ENCODE assay signal across 6 cellular contexts in the genomic region with DNA sequence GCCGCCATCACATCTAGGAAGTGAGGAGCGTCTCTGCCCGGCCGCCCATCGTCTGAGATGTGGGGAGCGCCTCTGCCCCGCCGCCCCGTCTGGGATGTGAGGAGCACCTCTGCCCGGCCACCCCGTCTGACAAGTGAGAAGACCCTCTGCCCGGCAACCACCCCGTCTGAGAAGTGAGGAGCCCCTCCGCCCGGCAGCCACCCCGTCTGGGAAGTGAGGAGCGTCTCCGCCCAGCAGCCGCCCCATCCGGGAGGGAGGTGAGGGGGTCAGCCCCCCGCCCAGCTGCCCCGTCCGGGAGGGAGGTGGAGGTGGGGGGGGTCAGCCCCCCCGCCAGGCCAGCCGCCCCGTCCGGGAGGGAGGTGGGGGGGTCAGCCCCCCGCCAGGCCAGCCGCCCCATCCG. TPM values are rescaled to one million over a fixed set of nuclear protein-coding genes. Genes with fewer than 3 reads are reported as not detected.
DNase-seq lines count a peak whose midpoint lies in the region; ATAC-seq, FAIRE-seq and TF ChIP-seq lines count a peak whose summit lies in the region.
"Not testable (repeated sequence)": the region's sequence is repeated elsewhere in the genome, so short reads cannot be mapped to it uniquely, and the experiment has no call there.

No MANE protein-coding gene starts in this region.

- H3K23ac ChIP-seq in trophoblast cell (ENCODE audit: low read length), result not testable (repeated sequence)

- not testable (repeated sequence) for H3K4me3 ChIP-seq in K562; HepG2 (replicated peaks in 1 of 3; ENCODE audit: insufficient read depth in 1 of 3, low read depth in 2 of 3, low read length in 3 of 3); trophoblast cell (ENCODE audit: low read depth, low read length)

- H2AK5ac ChIP-seq in trophoblast cell (ENCODE audit: low read length), result not testable (repeated sequence)

- H4K8ac ChIP-seq in trophoblast cell (ENCODE audit: low read depth, low read length), result not testable (repeated sequence)

- TF ChIP-seq CTCF in K562 (IDR thresholded peaks at IDR 0.05 in 2 of 3, conservative IDR thresholded peaks at IDR 0.05 in 1 of 3; ENCODE audit: insufficient read depth in 2 of 3, low read depth in 1 of 3, low read length in 3 of 3); HepG2 (CRISPR knock-in tag; IDR thresholded peaks at IDR 0.05): not testable (repeated sequence)

- not testable (repeated sequence) for H3K79me1 ChIP-seq in trophoblast cell (ENCODE audit: low read length)

- WGBS in K562 (ENCODE audit: insufficient coverage, low coverage, missing lambda C conversion rate), result 46% methylated on average over 2 of the region's 30 CpGs
- WGBS in HepG2 (ENCODE audit: low lambda C conversion rate), result 91% methylated on average over 14 of the region's 30 CpGs
- no CpG with 5 or more reads among the region's 30 CpGs for WGBS in trophoblast cell (ENCODE audit: extremely low coverage, insufficient coverage, insufficient read length)

- H3K4me1 Mint-ChIP-seq in activated T-cell treated with anti-CD3 and anti-CD28 coated beads, Interleukin-2, amount 50 U/mL, for 24 hours (ENCODE audit: low read depth), result peaks cover 77% of the 10 kb centered on the region
- H3K4me1 Mint-ChIP-seq in central memory CD8-positive, alpha-beta T cell, result peaks cover 58% of the 10 kb centered on the region

- H3K4ac ChIP-seq in trophoblast cell (ENCODE audit: low read depth, low read length), result peak overlapping the region; percentile 59

- not testable (repeated sequence) for H4K91ac ChIP-seq in trophoblast cell (ENCODE audit: low read depth, low read length)

- not testable (repeated sequence) for H2BK120ac ChIP-seq in trophoblast cell (ENCODE audit: insufficient read depth, low read length, poor library complexity)

- H4K20me1 ChIP-seq in K562 (replicated peaks; ENCODE audit: control insufficient read depth, insufficient read depth, low read length) (peaks cover 51% of the 10 kb centered on the region), HepG2 (ENCODE audit: insufficient read depth, low read length) (peaks cover 80% of the 10 kb centered on the region)

- H3K4me1 ChIP-seq in K562 (replicated peaks in 1 of 2; ENCODE audit: control insufficient read depth in 2 of 2, insufficient read depth in 2 of 2, low read length in 2 of 2), result peaks cover 11 to 31% of the 10 kb centered on the region in 2 experiments; a peak in 4 of 5 replicates
- peaks cover 75% of the 10 kb centered on the region for H3K4me1 ChIP-seq in HepG2 (ENCODE audit: insufficient read depth, low read length)
- H3K4me1 ChIP-seq in trophoblast cell (ENCODE audit: control insufficient read depth in 1 of 2, insufficient read depth in 2 of 2, low read length in 2 of 2), result not testable (repeated sequence)

- peaks cover 52% of the 10 kb centered on the region for H3K36me3 Mint-ChIP-seq in activated T-cell treated with anti-CD3 and anti-CD28 coated beads, Interleukin-2, amount 50 U/mL, for 24 hours (ENCODE audit: low read depth)
- H3K36me3 Mint-ChIP-seq in central memory CD8-positive, alpha-beta T cell (ENCODE audit: insufficient read depth), result peaks cover 21% of the 10 kb centered on the region

- H2BK12ac ChIP-seq in trophoblast cell (ENCODE audit: low read length), result not testable (repeated sequence)

- H3K79me2 ChIP-seq in K562 (ENCODE audit: control insufficient read depth, insufficient read depth, low read length), result peaks cover 90% of the 10 kb centered on the region
- peaks cover 83% of the 10 kb centered on the region for H3K79me2 ChIP-seq in HepG2 (ENCODE audit: insufficient read depth, low read length)
- H3K79me2 ChIP-seq in trophoblast cell (ENCODE audit: control insufficient read depth, insufficient read depth, low read length, poor library complexity), result peaks cover 27% of the 10 kb centered on the region

- intact Hi-C loops in K562 (cut with micrococcal nuclease); Right ventricle myocardium superior (cut with DNase I); HepG2 (cut with micrococcal nuclease; ENCODE audit: unreplicated experiment): not testable (repeated sequence)

- ATAC-seq in K562; central memory CD8-positive, alpha-beta T cell (replicated peaks; ENCODE audit: extremely low read depth, poor library complexity, severe bottlenecking); Right ventricle myocardium superior (ENCODE audit: poor library complexity); HepG2: not testable (repeated sequence)

- not testable (repeated sequence) for FAIRE-seq in K562 (lab: Jason Lieb, UNC); HepG2 (lab: Jason Lieb, UNC)

- not testable (repeated sequence) for H3K27ac ChIP-seq in K562 (ENCODE audit: extremely low read depth, low read depth, low read length); HepG2 (ENCODE audit: extremely low read length, insufficient read depth, low read length); trophoblast cell (ENCODE audit: low read depth, low read length)

- peak overlapping the region; percentile 22 for H3K27ac Mint-ChIP-seq in activated T-cell treated with anti-CD3 and anti-CD28 coated beads, Interleukin-2, amount 50 U/mL, for 24 hours
- peak overlapping the region; percentile 19 for H3K27ac Mint-ChIP-seq in central memory CD8-positive, alpha-beta T cell (ENCODE audit: low read depth)

- not testable (repeated sequence) for H3K14ac ChIP-seq in trophoblast cell (ENCODE audit: low read length)

- not testable (repeated sequence) for BruUV-seq in K562 (replicated peaks; lab: Mats Ljungman, UMichigan); HepG2 (replicated peaks; lab: Mats Ljungman, UMichigan)

- H3K9me1 ChIP-seq in K562 (ENCODE audit: control insufficient read depth, insufficient read depth, low read length), result peaks cover 10% of the 10 kb centered on the region

- H3K36me3 ChIP-seq in K562 (ENCODE audit: control insufficient read depth, insufficient read depth, low read length), result peaks cover 21% of the 10 kb centered on the region; the same call in 2 of the 3 replicates
- not testable (repeated sequence) for H3K36me3 ChIP-seq in HepG2 (replicated peaks in 1 of 2; ENCODE audit: control insufficient read depth in 1 of 2, insufficient read depth in 2 of 2, low read length in 2 of 2); trophoblast cell (ENCODE audit: control insufficient read depth in 1 of 2, insufficient read depth in 2 of 2, low read length in 2 of 2)

- in situ Hi-C loops in K562 (cut with MboI); HepG2 (cut with HindIII; ENCODE audit: extremely low pct_ligation_motif_present, low pct_unique_long_range_greater_than_20kb): not testable (repeated sequence)

- CTCF ChIA-PET in K562 (lab: Yijun Ruan, JAX; ENCODE audit: low intra/inter-chr PET ratio); HepG2 (lab: Yijun Ruan, JAX; ENCODE audit: low intra/inter-chr PET ratio, low total read pairs): not testable (repeated sequence)

- not testable (repeated sequence) for H2BK5ac ChIP-seq in trophoblast cell (ENCODE audit: low read depth, low read length, poor library complexity)

- TF ChIP-seq EP300 in K562 (IDR thresholded peaks at IDR 0.05; ENCODE audit: low read length); HepG2 (IDR thresholded peaks at IDR 0.05; ENCODE audit: low read depth in 2 of 2, low read length in 2 of 2); HepG2 (CRISPR knock-in tag; IDR thresholded peaks at IDR 0.05; ENCODE audit: borderline replicate concordance): not testable (repeated sequence)

- not testable (repeated sequence) for H3K9ac ChIP-seq in K562 (ENCODE audit: insufficient read depth in 1 of 2, low read depth in 2 of 2, low read length in 2 of 2); HepG2 (ENCODE audit: insufficient read depth, low read depth, low read length); trophoblast cell (ENCODE audit: low read length)

- not testable (repeated sequence) for H4K12ac ChIP-seq in trophoblast cell (ENCODE audit: low read depth, low read length)

- not testable (repeated sequence) for H3K27me3 ChIP-seq in K562 (ENCODE audit: control insufficient read depth in 2 of 2, insufficient read depth in 2 of 2, low read length in 2 of 2); HepG2 (ENCODE audit: control insufficient read depth in 1 of 2, insufficient read depth in 2 of 2, low read length in 2 of 2); trophoblast cell (ENCODE audit: insufficient read depth, low read length)

- TF ChIP-seq POLR2A in K562 (conservative IDR thresholded peaks at IDR 0.05); HepG2 (IDR thresholded peaks at IDR 0.05; ENCODE audit: insufficient read depth in 1 of 2, low read depth in 2 of 2, low read length in 2 of 2): not testable (repeated sequence)

- not testable (repeated sequence) for DNase-seq in activated T-cell treated with anti-CD3 and anti-CD28 coated beads, Interleukin-2, amount 50 U/mL, for 24 hours; K562 (ENCODE audit: extremely low read depth in 1 of 4, low spot score in 3 of 4); central memory CD8-positive, alpha-beta T cell (ENCODE audit: low spot score in 2 of 2); HepG2 (ENCODE audit: low spot score); trophoblast cell
- peak; percentile 17 for DNase-seq in Right ventricle myocardium superior

- not testable (repeated sequence) for H3K9me3 ChIP-seq in K562 (replicated peaks; ENCODE audit: control insufficient read depth, insufficient read depth, low read depth, low read length); HepG2 (ENCODE audit: low read length); trophoblast cell (ENCODE audit: insufficient read depth, low read depth, low read length)

- not testable (repeated sequence) for H3K9me3 Mint-ChIP-seq in activated T-cell treated with anti-CD3 and anti-CD28 coated beads, Interleukin-2, amount 50 U/mL, for 24 hours; central memory CD8-positive, alpha-beta T cell

- H3K4me3 Mint-ChIP-seq in activated T-cell treated with anti-CD3 and anti-CD28 coated beads, Interleukin-2, amount 50 U/mL, for 24 hours; central memory CD8-positive, alpha-beta T cell: not testable (repeated sequence)

- not testable (repeated sequence) for H3K27me3 Mint-ChIP-seq in activated T-cell treated with anti-CD3 and anti-CD28 coated beads, Interleukin-2, amount 50 U/mL, for 24 hours; central memory CD8-positive, alpha-beta T cell

- not testable (repeated sequence) for TF ChIP-seq RAD21 in K562 (CRISPR knock-in tag; conservative IDR thresholded peaks at IDR 0.05 in 1 of 2, IDR thresholded peaks at IDR 0.05 in 1 of 2); HepG2 (CRISPR knock-in tag; IDR thresholded peaks at IDR 0.05)

- not testable (repeated sequence) for H3K4me2 ChIP-seq in K562 (ENCODE audit: insufficient read depth, low read length); HepG2 (ENCODE audit: low read depth, low read length); trophoblast cell (ENCODE audit: low read length)

- H3K18ac ChIP-seq in trophoblast cell (ENCODE audit: low read length), result not testable (repeated sequence)

- H2AFZ ChIP-seq in K562 (ENCODE audit: low read depth, low read length); HepG2 (ENCODE audit: low read length); trophoblast cell (ENCODE audit: insufficient read depth, low read length, poor library complexity): not testable (repeated sequence)

- POLR2A ChIA-PET in K562 (lab: Yijun Ruan, JAX), result not testable (repeated sequence)
- POLR2A ChIA-PET in HepG2 (lab: Yijun Ruan, JAX), result interaction anchor here (1.1 kb wide), 1 partner anchor 53 kb away, joined by 3 read pairs; no protein-coding TSS in a partner anchor

RNA-seq across cellular contexts. Expression of a gene that starts 27.7 kb away (rescaled TPM):
- total RNA-seq in K562 (2011; cell fraction: chromatin; rRNA removed; ENCODE audit: low replicate concordance), result 521 and 557 TPM in 2 replicates
- 219 and 271 TPM in 2 replicates for total RNA-seq in K562 (2011; cell fraction: nucleolus; rRNA removed)
- total RNA-seq in K562 (2011; cell fraction: nucleoplasm; rRNA removed), result 280 and 307 TPM in 2 replicates
- total RNA-seq in K562 (2014; rRNA removed) (49.2 and 58.7 TPM in 2 replicates), K562 (2014; rRNA removed; fragmentation: Illumina TruSeq; extraction: Trizol) (25.4 and 31.7 TPM in 2 replicates), K562 (2015; rRNA removed; fragmentation: Illumina TruSeq; extraction: Trizol) (26.9 and 27.6 TPM in 2 replicates), K562 (2021) (114 and 126 TPM in 2 replicates), Right ventricle myocardium superior (64.9 TPM), HepG2 (2016; rRNA removed; fragmentation: Illumina TruSeq; extraction: Trizol) (21.4 and 24.4 TPM in 2 replicates)
- polyA plus RNA-seq in K562 (2011; rRNA removed) (24.1 and 24.5 TPM in 2 replicates), K562 (2014; fragmentation: Illumina TruSeq; extraction: Trizol) (41.9 and 66.8 TPM in 2 replicates), K562 (2014; fragmentation: Nextera tagmentation; extraction: Ambion mirVana) (1 to 10 TPM; 4.7 to 5.4 TPM), K562 (2014; rRNA removed) (75.6 and 83.7 TPM in 2 replicates), HepG2 (2011; rRNA removed) (38.4 and 42.3 TPM in 2 replicates)
- polyA plus RNA-seq in K562 (2011; cell fraction: cytosol; rRNA removed), result 24.1 and 43.3 TPM in 2 replicates
- polyA plus RNA-seq in K562 (2011; cell fraction: nucleus; rRNA removed), result 82.4 and 115 TPM in 2 replicates
- 58.0 and 101 TPM in 2 replicates for polyA plus RNA-seq in K562 (2012)
- polyA minus RNA-seq in K562 (2011; rRNA and poly(A)+ RNA removed), result 22.7 and 27.7 TPM in 2 replicates
- 41.4 and 57.3 TPM in 2 replicates for polyA minus RNA-seq in K562 (2011; cell fraction: cytosol; rRNA and poly(A)+ RNA removed)
- polyA minus RNA-seq in K562 (2011; cell fraction: nucleus; rRNA and poly(A)+ RNA removed), result 37.2 and 51.5 TPM in 2 replicates
- 54.2 and 55.2 TPM in 2 replicates for total RNA-seq in HepG2 (2016; cell fraction: cytosol; rRNA removed; fragmentation: Illumina TruSeq; extraction: Trizol; ENCODE audit: low read depth)
- total RNA-seq in HepG2 (2016; cell fraction: insoluble cytoplasmic fraction; rRNA removed; fragmentation: Illumina TruSeq; extraction: Trizol), result 17.9 and 22.3 TPM in 2 replicates
- 22.4 and 27.0 TPM in 2 replicates for total RNA-seq in HepG2 (2016; cell fraction: membrane; rRNA removed; fragmentation: Illumina TruSeq; extraction: Trizol)
- 48.5 and 63.5 TPM in 2 replicates for total RNA-seq in HepG2 (2016; cell fraction: nucleus; rRNA removed; fragmentation: Illumina TruSeq; extraction: Trizol)
- 31.1 and 36.3 TPM in 2 replicates for polyA plus RNA-seq in HepG2 (2011; cell fraction: cytosol; rRNA removed)
- polyA plus RNA-seq in HepG2 (2011; cell fraction: nucleus; rRNA removed), result 155 and 191 TPM in 2 replicates
- polyA plus RNA-seq in HepG2 (2012), result 78.6 and 89.8 TPM in 2 replicates
- polyA plus RNA-seq in HepG2 (2016; cell fraction: cytosol; fragmentation: Illumina TruSeq; extraction: Trizol; ENCODE audit: low read depth), result 10.6 and 13.9 TPM in 2 replicates
- polyA plus RNA-seq in HepG2 (2016; cell fraction: insoluble cytoplasmic fraction; fragmentation: Illumina TruSeq; extraction: Trizol; ENCODE audit: low read depth), result 35.2 and 50.6 TPM in 2 replicates
- polyA plus RNA-seq in HepG2 (2016; cell fraction: membrane; fragmentation: Illumina TruSeq; extraction: Trizol; ENCODE audit: low read depth), result 29.5 and 30.6 TPM in 2 replicates
- polyA plus RNA-seq in HepG2 (2016; cell fraction: nucleus; fragmentation: Illumina TruSeq; extraction: Trizol; ENCODE audit: insufficient read depth, low read depth), result 190 and 216 TPM in 2 replicates
- polyA minus RNA-seq in HepG2 (2011; rRNA and poly(A)+ RNA removed; ENCODE audit: low replicate concordance), result 38.6 and 64.5 TPM in 2 replicates
- polyA minus RNA-seq in HepG2 (2011; cell fraction: cytosol; rRNA and poly(A)+ RNA removed), result 32.5 and 37.0 TPM in 2 replicates
- 104 and 109 TPM in 2 replicates for polyA minus RNA-seq in HepG2 (2011; cell fraction: nucleus; rRNA and poly(A)+ RNA removed)
- 101 and 102 TPM in 2 replicates for polyA plus RNA-seq in trophoblast cell (2013)

RNA-seq across cellular contexts. Expression of a gene that starts 45.6 kb away (rescaled TPM):
- total RNA-seq in K562 (2011; cell fraction: chromatin; rRNA removed; ENCODE audit: low replicate concordance), result 538 and 821 TPM in 2 replicates
- 360 and 372 TPM in 2 replicates for total RNA-seq in K562 (2011; cell fraction: nucleolus; rRNA removed)
- 370 and 431 TPM in 2 replicates for total RNA-seq in K562 (2011; cell fraction: nucleoplasm; rRNA removed)
- total RNA-seq in K562 (2014; rRNA removed) (67.4 and 136 TPM in 2 replicates), K562 (2014; rRNA removed; fragmentation: Illumina TruSeq; extraction: Trizol) (37.3 and 41.2 TPM in 2 replicates), K562 (2015; rRNA removed; fragmentation: Illumina TruSeq; extraction: Trizol) (51.9 and 55.5 TPM in 2 replicates), K562 (2021) (74.8 and 75.4 TPM in 2 replicates), Right ventricle myocardium superior (108 TPM), HepG2 (2016; rRNA removed; fragmentation: Illumina TruSeq; extraction: Trizol) (63.9 and 136 TPM in 2 replicates)
- polyA plus RNA-seq in K562 (2011; rRNA removed) (44.2 and 53.2 TPM in 2 replicates), K562 (2014; fragmentation: Illumina TruSeq; extraction: Trizol) (49.2 and 49.4 TPM in 2 replicates), K562 (2014; fragmentation: Nextera tagmentation; extraction: Ambion mirVana) (1 to 10 TPM; 5.8 to 7.0 TPM), K562 (2014; rRNA removed) (62.6 and 89.1 TPM in 2 replicates), HepG2 (2011; rRNA removed) (66.0 and 77.5 TPM in 2 replicates)
- 33.7 and 35.7 TPM in 2 replicates for polyA plus RNA-seq in K562 (2011; cell fraction: cytosol; rRNA removed)
- polyA plus RNA-seq in K562 (2011; cell fraction: nucleus; rRNA removed), result 243 and 279 TPM in 2 replicates
- 41.5 and 49.6 TPM in 2 replicates for polyA plus RNA-seq in K562 (2012)
- polyA minus RNA-seq in K562 (2011; rRNA and poly(A)+ RNA removed), result 44.3 and 53.3 TPM in 2 replicates
- polyA minus RNA-seq in K562 (2011; cell fraction: cytosol; rRNA and poly(A)+ RNA removed), result 30.5 and 50.1 TPM in 2 replicates
- 79.4 and 87.9 TPM in 2 replicates for polyA minus RNA-seq in K562 (2011; cell fraction: nucleus; rRNA and poly(A)+ RNA removed)
- 47.1 and 47.6 TPM in 2 replicates for total RNA-seq in HepG2 (2016; cell fraction: cytosol; rRNA removed; fragmentation: Illumina TruSeq; extraction: Trizol; ENCODE audit: low read depth)
- total RNA-seq in HepG2 (2016; cell fraction: insoluble cytoplasmic fraction; rRNA removed; fragmentation: Illumina TruSeq; extraction: Trizol), result 54.6 and 131 TPM in 2 replicates
- total RNA-seq in HepG2 (2016; cell fraction: membrane; rRNA removed; fragmentation: Illumina TruSeq; extraction: Trizol), result 46.3 and 47.0 TPM in 2 replicates
- total RNA-seq in HepG2 (2016; cell fraction: nucleus; rRNA removed; fragmentation: Illumina TruSeq; extraction: Trizol), result 148 and 166 TPM in 2 replicates
- 41.6 and 46.2 TPM in 2 replicates for polyA plus RNA-seq in HepG2 (2011; cell fraction: cytosol; rRNA removed)
- polyA plus RNA-seq in HepG2 (2011; cell fraction: nucleus; rRNA removed), result 327 and 378 TPM in 2 replicates
- polyA plus RNA-seq in HepG2 (2012), result 69.0 and 72.2 TPM in 2 replicates
- polyA plus RNA-seq in HepG2 (2016; cell fraction: cytosol; fragmentation: Illumina TruSeq; extraction: Trizol; ENCODE audit: low read depth), result 8.2 and 9.5 TPM in 2 replicates
- polyA plus RNA-seq in HepG2 (2016; cell fraction: insoluble cytoplasmic fraction; fragmentation: Illumina TruSeq; extraction: Trizol; ENCODE audit: low read depth), result 43.3 and 56.0 TPM in 2 replicates
- polyA plus RNA-seq in HepG2 (2016; cell fraction: membrane; fragmentation: Illumina TruSeq; extraction: Trizol; ENCODE audit: low read depth), result 16.9 and 17.6 TPM in 2 replicates
- polyA plus RNA-seq in HepG2 (2016; cell fraction: nucleus; fragmentation: Illumina TruSeq; extraction: Trizol; ENCODE audit: insufficient read depth, low read depth), result 304 and 336 TPM in 2 replicates
- polyA minus RNA-seq in HepG2 (2011; rRNA and poly(A)+ RNA removed; ENCODE audit: low replicate concordance), result 76.1 and 106 TPM in 2 replicates
- polyA minus RNA-seq in HepG2 (2011; cell fraction: cytosol; rRNA and poly(A)+ RNA removed), result 59.0 and 61.6 TPM in 2 replicates
- polyA minus RNA-seq in HepG2 (2011; cell fraction: nucleus; rRNA and poly(A)+ RNA removed), result 140 and 143 TPM in 2 replicates
- polyA plus RNA-seq in trophoblast cell (2013), result 43.6 and 45.1 TPM in 2 replicates
